Comparison of ENCODE assay signal across 19 cellular contexts in genomic region chr12:45348311-45348710, GRCh38.
"Had no signal": no experiment of that assay in that cellular context is flagged by ENCODE, and none has a peak within 500 bp of the region (broad histone marks: within the 10 kb centered on the region; RNA-seq: fewer than 3 reads in every experiment).

No MANE protein-coding gene starts in this region.

- H3K4me3 ChIP-seq: esophagus muscularis mucosa, left ventricle myocardium inferior, lower lobe of right lung, suprapubic skin, tibial artery, upper lobe of left lung, uterus had no signal

- DNase-seq: effector memory CD8-positive, alpha-beta T cell; foreskin melanocyte; immature natural killer cell; kidney; left cardiac atrium; left ventricle myocardium inferior; lower lobe of right lung; natural killer cell; posterior cingulate gyrus; right cardiac atrium; small intestine; stimulated activated CD4-positive, alpha-beta T cell treated with anti-CD3 and anti-CD28 coated beads, Interleukin-12 subunit alpha, Interleukin-12 subunit beta, amount 100 ng/mL, for 4 hours; stimulated activated naive CD4-positive, alpha-beta T cell; tibial artery; upper lobe of left lung; uterus had no signal

- ATAC-seq: effector memory CD8-positive, alpha-beta T cell; left cardiac atrium; lower lobe of right lung; natural killer cell; right cardiac atrium had no signal

- H3K4me1 ChIP-seq: lower lobe of right lung, suprapubic skin, upper lobe of left lung, uterus had no signal

- H3K36me3 ChIP-seq: uterus had no signal

- H3K27ac ChIP-seq: epithelial cell of prostate, left ventricle myocardium inferior, lower lobe of right lung, suprapubic skin, tibial artery, upper lobe of left lung had no signal

- H3K9me3 ChIP-seq: esophagus muscularis mucosa, left ventricle myocardium inferior, lower lobe of right lung, suprapubic skin, tibial artery, upper lobe of left lung, uterus had no signal

- H3K27me3 ChIP-seq: esophagus muscularis mucosa, suprapubic skin, tibial artery, upper lobe of left lung, uterus had no signal
